In the genomic region with DNA sequence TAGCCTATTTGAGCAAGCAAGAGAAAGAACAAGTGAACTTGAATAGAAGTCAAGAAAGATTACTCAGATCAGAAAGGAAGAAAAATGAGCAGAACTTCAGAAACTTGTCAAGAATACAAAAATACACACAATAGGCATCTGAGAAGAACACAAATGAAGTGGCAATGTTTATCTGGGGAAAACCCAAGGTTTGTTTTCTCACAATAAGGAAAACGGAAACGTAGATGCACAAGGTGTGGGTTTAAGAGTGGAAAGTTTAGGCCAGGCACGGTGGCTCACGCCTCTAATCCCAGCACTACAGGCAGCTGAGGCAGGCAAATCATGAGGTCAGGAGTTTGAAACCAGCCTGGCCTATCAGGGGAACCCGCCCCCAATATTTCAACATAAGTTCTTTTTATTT, we compare ENCODE assay signal across 15 cellular contexts.
A peak's percentile ranks its signal among the peaks of the same experiment; 100 is the strongest.
DNase-seq lines count a peak whose midpoint lies in the region; ATAC-seq and TF ChIP-seq lines count a peak whose summit lies in the region.
"Had no signal": no experiment of that assay in that cellular context is flagged by ENCODE, and none has a peak within 500 bp of the region (broad histone marks: within the 10 kb centered on the region; RNA-seq: fewer than 3 reads in every experiment).

No MANE protein-coding gene starts in this region.

- H3K4me1 ChIP-seq in PC-9 (replicated peaks; ENCODE audit: insufficient read depth), result no peaks in the 10 kb centered on the region
- H3K4me1 ChIP-seq: lower lobe of right lung, stomach had no signal

- no peaks in the 10 kb centered on the region for H3K9me3 ChIP-seq in PC-9 (ENCODE audit: insufficient read depth, low read depth)
- H3K9me3 ChIP-seq: lower lobe of right lung had no signal

- CTCF ChIA-PET in PC-9 (lab: Charles Lee), result no interaction called here

- ATAC-seq in GM18508 (IDR thresholded peaks at IDR 0.05; ENCODE audit: insufficient read depth, unreplicated experiment) (peak; percentile 84), GM19455 (IDR thresholded peaks at IDR 0.05; ENCODE audit: unreplicated experiment) (peak; percentile 92), HG02870 (IDR thresholded peaks at IDR 0.05; ENCODE audit: unreplicated experiment) (peak; percentile 96), HG03520 (IDR thresholded peaks at IDR 0.05; ENCODE audit: unreplicated experiment) (peak; percentile 90), omental fat pad (ENCODE audit: low FRiP score) (no peak)
- ATAC-seq: lower lobe of right lung had no signal

- H3K36me3 ChIP-seq in PC-9 (ENCODE audit: low read depth), result no peaks in the 10 kb centered on the region
- H3K36me3 ChIP-seq: lower lobe of right lung, stomach had no signal

- H3K4me3 ChIP-seq in PC-9, result no peak overlapping the region
- H3K4me3 ChIP-seq: lower lobe of right lung, stomach had no signal

- DNase-seq in T-helper 2 cell, result no peak
- no peak for DNase-seq in RPMI8226
- DNase-seq in PC-9, result no peak
- no peak for DNase-seq in omental fat pad (ENCODE audit: low spot score)
- DNase-seq: endodermal cell, head of caudate nucleus, lower lobe of right lung, NCI-H524, nucleus accumbens, stomach, T-helper 1 cell had no signal

- H3F3A ChIP-seq in PC-9 (ENCODE audit: insufficient read depth, low read depth), result no peaks in the 10 kb centered on the region

- no peak overlapping the region for H3K27ac ChIP-seq in PC-9
- H3K27ac ChIP-seq: lower lobe of right lung, stomach had no signal

- no peaks in the 10 kb centered on the region for H3K27me3 ChIP-seq in PC-9 (ENCODE audit: insufficient read depth, low read depth)
- H3K27me3 ChIP-seq: stomach had no signal

- H2AFZ ChIP-seq in PC-9, result no peak overlapping the region

- no peaks in the 10 kb centered on the region for H3K9me2 ChIP-seq in PC-9 (ENCODE audit: insufficient read depth)

- BruUV-seq in PC-9 (replicated peaks; lab: Mats Ljungman, UMichigan), result no TSS peak

- H3K79me2 ChIP-seq in PC-9 (ENCODE audit: low read depth), result no peaks in the 10 kb centered on the region

- POLR2A ChIA-PET in PC-9 (lab: Charles Lee; ENCODE audit: unreplicated experiment), result no interaction called here

- TF ChIP-seq CTCF in PC-9 (conservative IDR thresholded peaks at IDR 0.05) (no peak), omental fat pad (IDR thresholded peaks at IDR 0.05) (no peak)

- H4K20me1 ChIP-seq in PC-9 (ENCODE audit: insufficient read depth), result no peaks in the 10 kb centered on the region

- no peak overlapping the region for H3K4me2 ChIP-seq in PC-9

- intact Hi-C loops in PC-9 (cut with micrococcal nuclease; ENCODE audit: unreplicated experiment), result no loop called here
